In the genomic region with DNA sequence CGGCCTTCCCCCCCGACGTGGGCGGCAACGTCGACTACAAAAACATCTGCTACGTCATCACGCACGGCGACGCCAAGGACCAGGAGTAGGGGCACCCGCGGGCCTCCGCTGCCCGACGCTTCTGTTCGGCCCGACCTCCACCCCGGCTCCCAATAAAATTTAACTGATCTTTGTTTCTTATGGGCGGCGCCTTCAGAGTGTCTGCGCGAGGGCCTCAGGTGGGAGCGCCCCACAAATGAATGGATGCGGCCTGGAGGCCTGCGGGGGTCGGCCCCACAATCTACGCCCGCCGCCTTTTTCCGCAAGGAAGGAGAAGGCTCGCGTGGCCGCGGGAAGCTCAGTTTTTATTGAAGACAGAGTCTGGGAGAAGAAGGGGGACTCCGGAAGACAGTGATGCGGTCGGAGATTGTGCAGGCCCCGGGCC, we compare ENCODE assay signal across 8 cellular contexts. TPM values are rescaled to one million over a fixed set of nuclear protein-coding genes. Genes with fewer than 3 reads are reported as not detected.
DNase-seq lines count a peak whose midpoint lies in the region; ATAC-seq, FAIRE-seq and TF ChIP-seq lines count a peak whose summit lies in the region.

No MANE protein-coding gene starts in this region.

- peak overlapping the region; percentile 87 for H3K9ac ChIP-seq in astrocyte (ENCODE audit: low read length)

- H3K4me1 Mint-ChIP-seq in astrocyte (ENCODE audit: low read depth, unreplicated experiment) = peaks cover 6% of the 10 kb centered on the region

- H3K4me3 Mint-ChIP-seq in astrocyte (ENCODE audit: unreplicated experiment) = peak overlapping the region; percentile 93

- H3K27ac ChIP-seq in astrocyte (ENCODE audit: low read depth, low read length) = peak overlapping the region; percentile 92

- H4K20me1 ChIP-seq in astrocyte (ENCODE audit: insufficient read depth, low read length) = peaks cover 8% of the 10 kb centered on the region

- TF ChIP-seq CTCF in GM12864 (IDR thresholded peaks at IDR 0.05; ENCODE audit: low read depth, low read length, missing control alignments) = no peak
- no peak for TF ChIP-seq CTCF in astrocyte (IDR thresholded peaks at IDR 0.05; ENCODE audit: insufficient read depth, low read depth, low read length)

- peak; percentile 50 for ATAC-seq in HG02759 (IDR thresholded peaks at IDR 0.05; ENCODE audit: unreplicated experiment)
- no peak for ATAC-seq in HG02884 (IDR thresholded peaks at IDR 0.05; ENCODE audit: unreplicated experiment)

- H3K4me1 ChIP-seq in astrocyte (ENCODE audit: insufficient read depth, low read length) = peaks cover 15% of the 10 kb centered on the region

- peak overlapping the region; percentile 86 for H2AFZ ChIP-seq in astrocyte (ENCODE audit: low read depth, low read length)

- no peaks in the 10 kb centered on the region for H3K9me3 ChIP-seq in astrocyte (ENCODE audit: insufficient read depth, low read depth, low read length)

- no peaks in the 10 kb centered on the region for H3K9me3 Mint-ChIP-seq in astrocyte (ENCODE audit: unreplicated experiment)

- peaks cover 6% of the 10 kb centered on the region for H3K79me2 ChIP-seq in astrocyte (ENCODE audit: insufficient read depth, low read length)

- no peaks in the 10 kb centered on the region for H3K27me3 Mint-ChIP-seq in astrocyte (ENCODE audit: low read depth, unreplicated experiment)

- H3K27me3 ChIP-seq in astrocyte (ENCODE audit: insufficient read depth, low read length) = no peaks in the 10 kb centered on the region

- H3K27ac Mint-ChIP-seq in astrocyte (ENCODE audit: unreplicated experiment) = peak overlapping the region; percentile 94

- H3K4me3 ChIP-seq in GM12864 (ENCODE audit: low read depth, low read length) (peak overlapping the region; percentile 57), astrocyte (ENCODE audit: insufficient read depth, low read depth, low read length) (peak overlapping the region; percentile 47)

- DNase-seq in GM12864 (ENCODE audit: low read depth) = peak; percentile 72
- DNase-seq in NCI-H1436 treated with DMSO at 0.1 percent for 48 hours (lab: John Stamatoyannopoulos, UW) = peak; percentile 66
- peak; percentile 67 to 94 (median 84) for DNase-seq in T-helper 2 cell
- DNase-seq in astrocyte (ENCODE audit: low read depth) = peak; percentile 78
- peak; percentile 83 to 92 for DNase-seq in hippocampal formation (lab: John Stamatoyannopoulos, UW)
- peak; percentile 95 for DNase-seq in retina

- FAIRE-seq in astrocyte (lab: Jason Lieb, UNC) = no peak

- H3K36me3 Mint-ChIP-seq in astrocyte (ENCODE audit: low read depth, unreplicated experiment) = peaks cover 2% of the 10 kb centered on the region

- no peaks in the 10 kb centered on the region for H3K36me3 ChIP-seq in astrocyte (ENCODE audit: insufficient read depth, low read length)

- H3K4me2 ChIP-seq in astrocyte (ENCODE audit: low read length) = peak overlapping the region; percentile 100

RNA-seq across cellular contexts. Expression of a gene that starts 3.2 kb away (rescaled TPM):
- total RNA-seq in astrocyte = not detected in 2 replicates

RNA-seq across cellular contexts. Expression of a gene that starts 4.5 kb away (rescaled TPM):
- total RNA-seq in astrocyte = 0.48 and 0.96 TPM in 2 replicates

RNA-seq across cellular contexts. Expression of a gene that starts 7.5 kb away (rescaled TPM):
- total RNA-seq in astrocyte = 50.3 and 50.8 TPM in 2 replicates

RNA-seq across cellular contexts. Expression of a gene that starts 17.4 kb away (rescaled TPM):
- 16.0 and 19.5 TPM in 2 replicates for total RNA-seq in astrocyte

RNA-seq across cellular contexts. Expression of a gene that starts 22.7 kb away (rescaled TPM):
- 58.8 TPM in 2 replicates for total RNA-seq in astrocyte
